In genomic region chr13:26168276-26168814, GRCh38 we compare ENCODE assay signal across 22 cellular contexts. TPM values are rescaled to one million over a fixed set of nuclear protein-coding genes. Genes with fewer than 3 reads are reported as not detected.
DNase-seq lines count a peak whose midpoint lies in the region; ATAC-seq and TF ChIP-seq lines count a peak whose summit lies in the region.
"Had no signal": no experiment of that assay in that cellular context is flagged by ENCODE, and none has a peak within 500 bp of the region (broad histone marks: within the 10 kb centered on the region; RNA-seq: fewer than 3 reads in every experiment).

No MANE protein-coding gene starts in this region.

- no peak overlapping the region for H3K23ac ChIP-seq in trophoblast cell (ENCODE audit: low read length)

- no peak overlapping the region for H2BK12ac ChIP-seq in trophoblast cell (ENCODE audit: low read length)

- WGBS in trophoblast cell (ENCODE audit: extremely low coverage, insufficient coverage, insufficient read length) = no CpG with 5 or more reads among the region's 6 CpGs

- TF ChIP-seq CTCF in NB4 (IDR thresholded peaks at IDR 0.05; ENCODE audit: low read depth, low read length) (no peak), choroid plexus epithelial cell (conservative IDR thresholded peaks at IDR 0.05; ENCODE audit: low read depth, low read length) (no peak), nephron progenitor cell (IDR thresholded peaks at IDR 0.05) (no peak)

- no peaks in the 10 kb centered on the region for H3K79me2 ChIP-seq in trophoblast cell (ENCODE audit: control insufficient read depth, insufficient read depth, low read length, poor library complexity)

- H3K36me3 Mint-ChIP-seq in nephron progenitor cell (ENCODE audit: low read depth) = no peaks in the 10 kb centered on the region

- H3K79me1 ChIP-seq in trophoblast cell (ENCODE audit: low read length) = no peaks in the 10 kb centered on the region

- H2AFZ ChIP-seq in trophoblast cell (ENCODE audit: insufficient read depth, low read length, poor library complexity) = no peak overlapping the region
- H2AFZ ChIP-seq: GM23338 had no signal

- H3K18ac ChIP-seq in trophoblast cell (ENCODE audit: low read length) = no peak overlapping the region

- H2BK5ac ChIP-seq in trophoblast cell (ENCODE audit: low read depth, low read length, poor library complexity) = no peak overlapping the region

- H3K9ac ChIP-seq in trophoblast cell (ENCODE audit: low read length) = no peak overlapping the region

- no peak overlapping the region for H4K12ac ChIP-seq in trophoblast cell (ENCODE audit: low read depth, low read length)

- peaks cover 3 to 7% of the 10 kb centered on the region in 2 experiments for H3K4me1 ChIP-seq in trophoblast cell (ENCODE audit: control insufficient read depth in 1 of 2, insufficient read depth in 2 of 2, low read length in 2 of 2)
- H3K4me1 ChIP-seq: esophagus muscularis mucosa, lower lobe of right lung had no signal

- peaks cover 2% of the 10 kb centered on the region for H3K9me3 ChIP-seq in trophoblast cell (ENCODE audit: insufficient read depth, low read depth, low read length)
- H3K9me3 ChIP-seq: esophagus muscularis mucosa, lower lobe of right lung, thoracic aorta had no signal

- no peaks in the 10 kb centered on the region for H3K27me3 Mint-ChIP-seq in nephron progenitor cell (ENCODE audit: low read depth, poor library complexity)

- DNase-seq in GM04504 (ENCODE audit: low read depth) = peak; percentile 3
- DNase-seq in NB4 (ENCODE audit: low read depth) = peak; percentile 16
- DNase-seq in choroid plexus epithelial cell (ENCODE audit: low read depth) = peak; percentile 66
- DNase-seq in trophoblast cell = peak; percentile 61 to 84
- DNase-seq in nephron progenitor cell = no peak
- DNase-seq in activated CD4-positive, alpha-beta T cell treated with anti-CD3 and anti-CD28 coated beads, Interleukin-2, amount 50 U/mL, for 48 hours = no peak
- DNase-seq in NCI-H2196 (lab: John Stamatoyannopoulos, UW; ENCODE audit: unreplicated experiment) = no peak
- DNase-seq: activated CD4-positive, alpha-beta T cell treated with anti-CD3 and anti-CD28 coated beads for 4 hours; caudate nucleus; DMS79; effector CD4-positive, alpha-beta T cell; hippocampal formation; lower lobe of right lung; NCI-H187; NCI-H226; stimulated activated CD4-positive, alpha-beta T cell treated with anti-CD3 and anti-CD28 coated beads, Interleukin-15, amount 100 ng/mL, for 24 hours had no signal

- H4K8ac ChIP-seq in trophoblast cell (ENCODE audit: low read depth, low read length) = no peak overlapping the region

- H3K4ac ChIP-seq in trophoblast cell (ENCODE audit: low read depth, low read length) = no peak overlapping the region

- H3K27ac Mint-ChIP-seq in nephron progenitor cell = no peak overlapping the region
- H3K27ac Mint-ChIP-seq: activated T-helper 2 cell treated with anti-CD3 and anti-CD28 coated beads, Interferon-gamma antibody, Interleukin-2, Interleukin-4, amounts not matched to agents 10 μg/mL and 5 μg/mL and 100 μg/mL, durations not matched to agents 14 hours and 24 hours and 36 hours; GM23338 had no signal

- no peak overlapping the region for H2BK120ac ChIP-seq in trophoblast cell (ENCODE audit: insufficient read depth, low read length, poor library complexity)

- no peaks in the 10 kb centered on the region for H3K27me3 ChIP-seq in trophoblast cell (ENCODE audit: insufficient read depth, low read length)
- H3K27me3 ChIP-seq: esophagus muscularis mucosa had no signal

- H3K4me3 Mint-ChIP-seq in nephron progenitor cell = no peak overlapping the region
- H3K4me3 Mint-ChIP-seq: GM23338 had no signal

- H4K91ac ChIP-seq in trophoblast cell (ENCODE audit: low read depth, low read length) = no peak overlapping the region

- H3K4me2 ChIP-seq in trophoblast cell (ENCODE audit: low read length) = no peak overlapping the region
- H3K4me2 ChIP-seq: GM23338 had no signal

- H3K36me3 ChIP-seq in trophoblast cell (ENCODE audit: control insufficient read depth in 1 of 2, insufficient read depth in 2 of 2, low read length in 2 of 2) = no peaks in the 10 kb centered on the region
- H3K36me3 ChIP-seq: esophagus muscularis mucosa, lower lobe of right lung, thoracic aorta had no signal

- H2AK5ac ChIP-seq in trophoblast cell (ENCODE audit: low read length) = no peak overlapping the region

- H3K9me3 Mint-ChIP-seq in nephron progenitor cell = peaks cover 4% of the 10 kb centered on the region
- H3K9me3 Mint-ChIP-seq: activated T-helper 2 cell treated with anti-CD3 and anti-CD28 coated beads, Interferon-gamma antibody, Interleukin-2, Interleukin-4, amounts not matched to agents 10 μg/mL and 5 μg/mL and 100 μg/mL, durations not matched to agents 14 hours and 24 hours and 36 hours had no signal

- H3K14ac ChIP-seq in trophoblast cell (ENCODE audit: low read length) = no peak overlapping the region

- no peak overlapping the region for H3K27ac ChIP-seq in trophoblast cell (ENCODE audit: low read depth, low read length)
- H3K27ac ChIP-seq: esophagus muscularis mucosa, lower lobe of right lung, thoracic aorta had no signal

- TF ChIP-seq POLR2A in NB4 (IDR thresholded peaks at IDR 0.05; ENCODE audit: extremely low read depth, insufficient read length) = no peak

- no peak for ATAC-seq in HG03460 (IDR thresholded peaks at IDR 0.05; ENCODE audit: unreplicated experiment)
- ATAC-seq: GM23338, lower lobe of right lung, SK-N-SH treated with all-trans-retinoic acid at 6 μM for 48 hours had no signal

- peaks cover 4% of the 10 kb centered on the region for H3K4me1 Mint-ChIP-seq in nephron progenitor cell

- no peak overlapping the region for H3K4me3 ChIP-seq in NB4 (ENCODE audit: low read depth, low read length)
- H3K4me3 ChIP-seq in choroid plexus epithelial cell (ENCODE audit: low read depth, low read length) = no peak overlapping the region
- no peak overlapping the region for H3K4me3 ChIP-seq in trophoblast cell (ENCODE audit: low read depth, low read length)
- H3K4me3 ChIP-seq: esophagus muscularis mucosa, GM23338, lower lobe of right lung, thoracic aorta had no signal

RNA-seq across cellular contexts. Expression of gene RNF6, which starts 53.8 kb away (rescaled TPM):
- 45.8 and 47.5 TPM in 2 replicates for polyA plus RNA-seq in trophoblast cell (2013)

Comparison
In these comparisons a context has a peak if more than half of its experiments do, and no peak if none do; other contexts are left out.
1. DNase-seq: peak in GM04504 (single experiment), NB4 (single experiment), choroid plexus epithelial cell (single experiment) and trophoblast cell (2 of 2); none in nephron progenitor cell (single experiment), activated CD4-positive, alpha-beta T cell treated with anti-CD3 and anti-CD28 coated beads, Interleukin-2, amount 50 U/mL, for 48 hours (0 of 2) and NCI-H2196 (single experiment).